8 cellular contexts compared by ENCODE assay signal in the genomic region with DNA sequence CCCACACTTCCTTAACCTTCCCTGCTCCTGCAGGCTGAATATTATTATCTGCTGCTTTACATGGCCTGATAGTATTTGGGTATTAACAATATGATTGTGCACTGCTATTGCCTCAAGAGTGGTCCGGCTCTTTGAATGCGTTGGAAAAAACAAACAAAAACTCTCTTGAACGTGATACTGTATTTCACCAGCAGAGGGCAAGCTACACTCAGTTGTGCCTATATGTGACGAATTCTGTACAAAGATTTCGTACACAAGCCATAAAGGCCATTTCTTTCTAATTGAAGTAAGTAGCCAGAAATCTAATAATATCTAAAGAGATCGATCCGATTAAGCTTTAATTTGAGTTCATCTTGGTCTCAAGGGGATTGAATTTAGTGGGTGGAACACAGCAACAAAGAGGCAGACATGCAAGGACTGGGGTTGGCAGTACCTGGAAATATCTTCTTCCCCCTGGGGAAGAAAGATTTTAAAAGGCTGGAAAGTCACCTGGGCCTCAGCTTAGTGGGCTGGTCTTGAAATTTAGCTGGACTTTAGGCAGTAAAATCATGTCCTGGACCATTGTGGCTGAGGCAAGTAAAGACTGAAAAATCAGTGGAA. TPM values are rescaled to one million over a fixed set of nuclear protein-coding genes. Genes with fewer than 3 reads are reported as not detected.
DNase-seq lines count a peak whose midpoint lies in the region; ATAC-seq and TF ChIP-seq lines count a peak whose summit lies in the region.

No MANE protein-coding gene starts in this region.

- no peak overlapping the region for H3K4me3 Mint-ChIP-seq in immature natural killer cell

- TF ChIP-seq CTCF in astrocyte of the spinal cord (IDR thresholded peaks at IDR 0.05; ENCODE audit: low read depth, low read length): peak; percentile 73

- in situ Hi-C loops in astrocyte of the spinal cord (cut with HindIII; ENCODE audit: low sequenced_read_pairs): no loop called here

- H3K4me1 Mint-ChIP-seq in immature natural killer cell: no peaks in the 10 kb centered on the region

- H3K27ac Mint-ChIP-seq in immature natural killer cell: no peak overlapping the region

- no peaks in the 10 kb centered on the region for H3K9me3 Mint-ChIP-seq in immature natural killer cell

- DNase-seq in COLO668 (lab: John Stamatoyannopoulos, UW; ENCODE audit: unreplicated experiment): peak; percentile 13
- DNase-seq in NCI-H345 treated with DMSO at 0.1 percent for 48 hours (lab: John Stamatoyannopoulos, UW; ENCODE audit: unreplicated experiment): peak; percentile 70
- peak; percentile 71 for DNase-seq in astrocyte of the spinal cord (ENCODE audit: low read depth, low spot score)
- DNase-seq in immature natural killer cell: peak; percentile 28 to 41 (median 33)
- peak; percentile 15 for DNase-seq in stimulated activated naive CD8-positive, alpha-beta T cell treated with anti-CD3 and anti-CD28 coated beads, Interleukin-15, Interleukin-2, amounts not matched to agents 100 U/mL and 50 U/mL, for 24 hours
- no peak for DNase-seq in activated CD8-positive, alpha-beta memory T cell treated with anti-CD3 and anti-CD28 coated beads for 24 hours

- H3K27me3 Mint-ChIP-seq in immature natural killer cell (ENCODE audit: low read depth in 3 of 3): peaks cover 7 to 8% (median 7%) of the 10 kb centered on the region in 3 donors

- H3K36me3 Mint-ChIP-seq in immature natural killer cell: no peaks in the 10 kb centered on the region

- ATAC-seq in GM18517 (IDR thresholded peaks at IDR 0.05; ENCODE audit: unreplicated experiment) (peak; percentile 75), HG03175 (IDR thresholded peaks at IDR 0.05; ENCODE audit: unreplicated experiment) (peak; percentile 86)
- ATAC-seq in stimulated activated naive CD8-positive, alpha-beta T cell treated with anti-CD3 and anti-CD28 coated beads, Interleukin-15, Interleukin-2, amounts not matched to agents 100 U/mL and 50 U/mL, for 24 hours: peak; percentile 61

- H3K4me3 ChIP-seq in astrocyte of the spinal cord (ENCODE audit: low read depth, low read length): no peak overlapping the region

RNA-seq across cellular contexts. Expression of gene RAB6D, which starts 49.3 kb away (rescaled TPM):
- polyA plus RNA-seq in immature natural killer cell: under 1 TPM in 1 of 3 donors, not detected in 2; 0.06 TPM
